24 cellular contexts compared by ENCODE assay signal in genomic region chr7:100623951-100624824, GRCh38. TPM values are rescaled to one million over a fixed set of nuclear protein-coding genes. Genes with fewer than 3 reads are reported as not detected.
A peak's percentile ranks its signal among the peaks of the same experiment; 100 is the strongest.
DNase-seq lines count a peak whose midpoint lies in the region; ATAC-seq and TF ChIP-seq lines count a peak whose summit lies in the region.
"Had no signal": no experiment of that assay in that cellular context is flagged by ENCODE, and none has a peak within 500 bp of the region (broad histone marks: within the 10 kb centered on the region; RNA-seq: fewer than 3 reads in every experiment).

No MANE protein-coding gene starts in this region.

- WGBS in testis, 2 donors: 83 to 87% methylated on average over 15 of the region's 15 CpGs

- H3K4me3 Mint-ChIP-seq in activated naive CD8-positive, alpha-beta T cell treated with anti-CD3 and anti-CD28 coated beads, Interleukin-2, amount 10 ng/mL, durations not matched to agents 7 days and 5 days: peak overlapping the region; percentile 29
- H3K4me3 Mint-ChIP-seq in activated naive CD8-positive, alpha-beta T cell treated with anti-CD3 and anti-CD28 coated beads, Interleukin-2, amount 50 U/mL, for 24 hours: no peak overlapping the region
- peak overlapping the region; percentile 2 for H3K4me3 Mint-ChIP-seq in activated T-helper 1 cell treated with anti-CD3 and anti-CD28 coated beads, Interleukin-12 subunit alpha, Interleukin-12 subunit beta, Interleukin-2, Interleukin-4 antibody, amounts not matched to agents 30 ng/mL and 10 ng/mL and 1 ng/mL, durations not matched to agents 14 hours and 24 hours and 36 hours
- H3K4me3 Mint-ChIP-seq in type B pancreatic cell: peak overlapping the region; percentile 4

- no peak for ATAC-seq in activated naive CD8-positive, alpha-beta T cell treated with anti-CD3 and anti-CD28 coated beads, Interleukin-2, amount 10 ng/mL, durations not matched to agents 7 days and 5 days (ENCODE audit: low read depth)
- no peak for ATAC-seq in activated naive CD8-positive, alpha-beta T cell treated with anti-CD3 and anti-CD28 coated beads, Interleukin-2, amount 50 U/mL, for 24 hours
- ATAC-seq: left lobe of liver, right cardiac atrium had no signal

- H3K4me1 ChIP-seq in testis: peaks cover 2% of the 10 kb centered on the region

- TF ChIP-seq POLR2A in testis (IDR thresholded peaks at IDR 0.05): no peak

- POLR2A ChIA-PET in activated naive CD8-positive, alpha-beta T cell treated with anti-CD3 and anti-CD28 coated beads, Interleukin-2, amount 10 ng/mL, durations not matched to agents 7 days and 5 days (lab: Charles Lee): interaction anchor here (1.3 kb wide), 1 partner anchor 12 kb away, joined by 6 read pairs; the partner anchor contains the start of gene MOSPD3

- TF ChIP-seq CTCF in type B pancreatic cell (conservative IDR thresholded peaks at IDR 0.05) (no peak), testis (IDR thresholded peaks at IDR 0.05) (no peak)

- peak overlapping the region; percentile 75 for H3K27ac Mint-ChIP-seq in activated naive CD8-positive, alpha-beta T cell treated with anti-CD3 and anti-CD28 coated beads, Interleukin-2, amount 10 ng/mL, durations not matched to agents 7 days and 5 days
- H3K27ac Mint-ChIP-seq in activated naive CD8-positive, alpha-beta T cell treated with anti-CD3 and anti-CD28 coated beads, Interleukin-2, amount 50 U/mL, for 24 hours: no peak overlapping the region
- H3K27ac Mint-ChIP-seq in activated T-helper 1 cell treated with anti-CD3 and anti-CD28 coated beads, Interleukin-12 subunit alpha, Interleukin-12 subunit beta, Interleukin-2, Interleukin-4 antibody, amounts not matched to agents 30 ng/mL and 10 ng/mL and 1 ng/mL, durations not matched to agents 14 hours and 24 hours and 36 hours: peak overlapping the region; percentile 48
- no peak overlapping the region for H3K27ac Mint-ChIP-seq in type B pancreatic cell

- peaks cover 29% of the 10 kb centered on the region for H3K4me1 Mint-ChIP-seq in activated naive CD8-positive, alpha-beta T cell treated with anti-CD3 and anti-CD28 coated beads, Interleukin-2, amount 10 ng/mL, durations not matched to agents 7 days and 5 days
- H3K4me1 Mint-ChIP-seq in activated naive CD8-positive, alpha-beta T cell treated with anti-CD3 and anti-CD28 coated beads, Interleukin-2, amount 50 U/mL, for 24 hours: peaks cover 15% of the 10 kb centered on the region
- H3K4me1 Mint-ChIP-seq in activated T-helper 1 cell treated with anti-CD3 and anti-CD28 coated beads, Interleukin-12 subunit alpha, Interleukin-12 subunit beta, Interleukin-2, Interleukin-4 antibody, amounts not matched to agents 30 ng/mL and 10 ng/mL and 1 ng/mL, durations not matched to agents 14 hours and 24 hours and 36 hours (ENCODE audit: low read depth): peaks cover 35% of the 10 kb centered on the region
- H3K4me1 Mint-ChIP-seq in type B pancreatic cell (ENCODE audit: unreplicated experiment): peaks cover 9% of the 10 kb centered on the region

- intact Hi-C loops in activated T-helper 1 cell treated with anti-CD3 and anti-CD28 coated beads, Interleukin-12 subunit alpha, Interleukin-12 subunit beta, Interleukin-2, Interleukin-4 antibody, amounts not matched to agents 30 ng/mL and 10 ng/mL and 1 ng/mL, durations not matched to agents 14 hours and 24 hours and 36 hours (cut with micrococcal nuclease): no loop called here
- intact Hi-C loops in testis (cut with DNase I; ENCODE audit: low total_unique reads): no loop called here

- no peak overlapping the region for H3K27ac ChIP-seq in testis
- H3K27ac ChIP-seq: brain microvascular endothelial cell, GM23248, RWPE1, VCaP had no signal

- H3K9me3 Mint-ChIP-seq in activated naive CD8-positive, alpha-beta T cell treated with anti-CD3 and anti-CD28 coated beads, Interleukin-2, amount 10 ng/mL, durations not matched to agents 7 days and 5 days: no peaks in the 10 kb centered on the region
- no peaks in the 10 kb centered on the region for H3K9me3 Mint-ChIP-seq in activated naive CD8-positive, alpha-beta T cell treated with anti-CD3 and anti-CD28 coated beads, Interleukin-2, amount 50 U/mL, for 24 hours
- no peaks in the 10 kb centered on the region for H3K9me3 Mint-ChIP-seq in activated T-helper 1 cell treated with anti-CD3 and anti-CD28 coated beads, Interleukin-12 subunit alpha, Interleukin-12 subunit beta, Interleukin-2, Interleukin-4 antibody, amounts not matched to agents 30 ng/mL and 10 ng/mL and 1 ng/mL, durations not matched to agents 14 hours and 24 hours and 36 hours
- no peaks in the 10 kb centered on the region for H3K9me3 Mint-ChIP-seq in type B pancreatic cell

- no peaks in the 10 kb centered on the region for H3K9me3 ChIP-seq in testis

- H3K4me3 ChIP-seq in testis: no peak overlapping the region
- H3K4me3 ChIP-seq: GM23248 had no signal

- no peaks in the 10 kb centered on the region for H3K27me3 Mint-ChIP-seq in activated naive CD8-positive, alpha-beta T cell treated with anti-CD3 and anti-CD28 coated beads, Interleukin-2, amount 10 ng/mL, durations not matched to agents 7 days and 5 days
- H3K27me3 Mint-ChIP-seq in activated naive CD8-positive, alpha-beta T cell treated with anti-CD3 and anti-CD28 coated beads, Interleukin-2, amount 50 U/mL, for 24 hours: no peaks in the 10 kb centered on the region
- H3K27me3 Mint-ChIP-seq in activated T-helper 1 cell treated with anti-CD3 and anti-CD28 coated beads, Interleukin-12 subunit alpha, Interleukin-12 subunit beta, Interleukin-2, Interleukin-4 antibody, amounts not matched to agents 30 ng/mL and 10 ng/mL and 1 ng/mL, durations not matched to agents 14 hours and 24 hours and 36 hours (ENCODE audit: insufficient read depth): no peaks in the 10 kb centered on the region
- H3K27me3 Mint-ChIP-seq in type B pancreatic cell: no peaks in the 10 kb centered on the region

- no peaks in the 10 kb centered on the region for H3K27me3 ChIP-seq in testis
- H3K27me3 ChIP-seq: brain microvascular endothelial cell had no signal

- H3K36me3 Mint-ChIP-seq in activated naive CD8-positive, alpha-beta T cell treated with anti-CD3 and anti-CD28 coated beads, Interleukin-2, amount 10 ng/mL, durations not matched to agents 7 days and 5 days: peaks cover 4% of the 10 kb centered on the region
- H3K36me3 Mint-ChIP-seq in activated naive CD8-positive, alpha-beta T cell treated with anti-CD3 and anti-CD28 coated beads, Interleukin-2, amount 50 U/mL, for 24 hours (ENCODE audit: low read depth): no peaks in the 10 kb centered on the region
- H3K36me3 Mint-ChIP-seq in activated T-helper 1 cell treated with anti-CD3 and anti-CD28 coated beads, Interleukin-12 subunit alpha, Interleukin-12 subunit beta, Interleukin-2, Interleukin-4 antibody, amounts not matched to agents 30 ng/mL and 10 ng/mL and 1 ng/mL, durations not matched to agents 14 hours and 24 hours and 36 hours (ENCODE audit: low read depth): peaks cover 14% of the 10 kb centered on the region
- H3K36me3 Mint-ChIP-seq in type B pancreatic cell: peaks cover 9% of the 10 kb centered on the region

- H3K36me3 ChIP-seq in testis (ENCODE audit: low read depth, missing control alignments): no peaks in the 10 kb centered on the region
- H3K36me3 ChIP-seq: brain microvascular endothelial cell had no signal

- no peak for DNase-seq in activated naive CD8-positive, alpha-beta T cell treated with anti-CD3 and anti-CD28 coated beads, Interleukin-2, amount 10 ng/mL, durations not matched to agents 7 days and 5 days
- no peak for DNase-seq in activated naive CD8-positive, alpha-beta T cell treated with anti-CD3 and anti-CD28 coated beads, Interleukin-2, amount 50 U/mL, for 24 hours
- DNase-seq in activated T-helper 1 cell treated with anti-CD3 and anti-CD28 coated beads, Interleukin-12 subunit alpha, Interleukin-12 subunit beta, Interleukin-2, Interleukin-4 antibody, amounts not matched to agents 30 ng/mL and 10 ng/mL and 1 ng/mL, durations not matched to agents 14 hours and 24 hours and 36 hours (ENCODE audit: low spot score): no peak
- DNase-seq in type B pancreatic cell (ENCODE audit: extremely low spot score, unreplicated experiment): no peak
- DNase-seq in testis: no peak
- DNase-seq: activated effector memory CD4-positive, alpha-beta T cell treated with anti-CD3 and anti-CD28 coated beads, Interleukin-2, amount 50 U/mL, for 16 hours; amniotic stem cell; brain microvascular endothelial cell; DMS153; mesenchymal stem cell; NCI-H1694 treated with DMSO at 0.1 percent for 48 hours; posterior cingulate gyrus; right cardiac atrium; stimulated activated CD4-positive, alpha-beta T cell treated with anti-CD3 and anti-CD28 coated beads, Interleukin-2, amount 100 ng/mL, for 48 hours; trophoblast cell had no signal

RNA-seq across cellular contexts. Expression of gene MOSPD3, which starts 11.8 kb away (rescaled TPM):
- total RNA-seq in activated naive CD8-positive, alpha-beta T cell treated with anti-CD3 and anti-CD28 coated beads, Interleukin-2, amount 10 ng/mL, durations not matched to agents 7 days and 5 days: 10 to 100 TPM; 27.4 TPM
- total RNA-seq in activated T-helper 1 cell treated with anti-CD3 and anti-CD28 coated beads, Interleukin-12 subunit alpha, Interleukin-12 subunit beta, Interleukin-2, Interleukin-4 antibody, amounts not matched to agents 30 ng/mL and 10 ng/mL and 1 ng/mL, durations not matched to agents 14 hours and 24 hours and 36 hours: 10.3 and 11.5 TPM in 2 replicates
- total RNA-seq in type B pancreatic cell (ENCODE audit: low replicate concordance) (28.3 and 29.0 TPM in 2 replicates), testis (10 to 100 TPM; 40.6 to 78.9 TPM)
- 62.8 TPM for polyA plus RNA-seq in testis (ENCODE audit: insufficient read depth, low read depth, low replicate concordance)

RNA-seq across cellular contexts. Expression of gene TFR2, which starts 17.2 kb away (rescaled TPM):
- 10 to 100 TPM in 1 of 2 experiments, 1 to 10 TPM in 1; 9.1 to 11.0 TPM for total RNA-seq in activated naive CD8-positive, alpha-beta T cell treated with anti-CD3 and anti-CD28 coated beads, Interleukin-2, amount 10 ng/mL, durations not matched to agents 7 days and 5 days
- total RNA-seq in activated T-helper 1 cell treated with anti-CD3 and anti-CD28 coated beads, Interleukin-12 subunit alpha, Interleukin-12 subunit beta, Interleukin-2, Interleukin-4 antibody, amounts not matched to agents 30 ng/mL and 10 ng/mL and 1 ng/mL, durations not matched to agents 14 hours and 24 hours and 36 hours: 13.8 and 15.0 TPM in 2 replicates
- 1.8 and 2.5 TPM in 2 replicates for total RNA-seq in type B pancreatic cell (ENCODE audit: low replicate concordance)
- 1 to 10 TPM in 1 of 2 donors, under 1 TPM in 1; 0.87 to 1.5 TPM for total RNA-seq in testis
- 1.1 TPM for polyA plus RNA-seq in testis (ENCODE audit: insufficient read depth, low read depth, low replicate concordance)

RNA-seq across cellular contexts. Expression of gene PCOLCE, which starts 22.0 kb away (rescaled TPM):
- total RNA-seq in activated naive CD8-positive, alpha-beta T cell treated with anti-CD3 and anti-CD28 coated beads, Interleukin-2, amount 10 ng/mL, durations not matched to agents 7 days and 5 days: 10 to 100 TPM; 14.4 to 16.4 TPM
- total RNA-seq in activated T-helper 1 cell treated with anti-CD3 and anti-CD28 coated beads, Interleukin-12 subunit alpha, Interleukin-12 subunit beta, Interleukin-2, Interleukin-4 antibody, amounts not matched to agents 30 ng/mL and 10 ng/mL and 1 ng/mL, durations not matched to agents 14 hours and 24 hours and 36 hours: 4.3 and 4.7 TPM in 2 replicates
- total RNA-seq in type B pancreatic cell (ENCODE audit: low replicate concordance): 11.6 and 152 TPM in 2 replicates
- 10 to 100 TPM; 26.0 to 30.2 TPM for total RNA-seq in testis
- 104 TPM for polyA plus RNA-seq in testis (ENCODE audit: insufficient read depth, low read depth, low replicate concordance)

RNA-seq across cellular contexts. Expression of gene ACTL6B, which starts 32.1 kb away (rescaled TPM):
- not detected for total RNA-seq in activated naive CD8-positive, alpha-beta T cell treated with anti-CD3 and anti-CD28 coated beads, Interleukin-2, amount 10 ng/mL, durations not matched to agents 7 days and 5 days
- not detected in 2 replicates for total RNA-seq in activated T-helper 1 cell treated with anti-CD3 and anti-CD28 coated beads, Interleukin-12 subunit alpha, Interleukin-12 subunit beta, Interleukin-2, Interleukin-4 antibody, amounts not matched to agents 30 ng/mL and 10 ng/mL and 1 ng/mL, durations not matched to agents 14 hours and 24 hours and 36 hours
- total RNA-seq in type B pancreatic cell (ENCODE audit: low replicate concordance) (1.8 and 2.4 TPM in 2 replicates), testis (1 to 10 TPM in 1 of 2 donors, under 1 TPM in 1; 0.79 to 1.2 TPM)
- 2.1 TPM for polyA plus RNA-seq in testis (ENCODE audit: insufficient read depth, low read depth, low replicate concordance)
- total RNA-seq: endothelial cell of umbilical vein, GM23248, left lobe of liver, LHCN-M2, NCI-H460, right cardiac atrium, SK-MEL-5 had no signal
- polyA plus RNA-seq: BJ, endothelial cell of umbilical vein, GM23248, right cardiac atrium had no signal

RNA-seq across cellular contexts. Expression of gene FBXO24, which starts 38.1 kb away (rescaled TPM):
- 1 to 10 TPM; 1.1 to 1.2 TPM for total RNA-seq in activated naive CD8-positive, alpha-beta T cell treated with anti-CD3 and anti-CD28 coated beads, Interleukin-2, amount 10 ng/mL, durations not matched to agents 7 days and 5 days
- 0.27 and 0.41 TPM in 2 replicates for total RNA-seq in activated T-helper 1 cell treated with anti-CD3 and anti-CD28 coated beads, Interleukin-12 subunit alpha, Interleukin-12 subunit beta, Interleukin-2, Interleukin-4 antibody, amounts not matched to agents 30 ng/mL and 10 ng/mL and 1 ng/mL, durations not matched to agents 14 hours and 24 hours and 36 hours
- total RNA-seq in type B pancreatic cell (ENCODE audit: low replicate concordance) (0.76 and 0.77 TPM in 2 replicates), testis (10 to 100 TPM; 37.5 to 74.5 TPM)
- 112 TPM for polyA plus RNA-seq in testis (ENCODE audit: insufficient read depth, low read depth, low replicate concordance)

Comparison
In these comparisons a context has a peak if more than half of its experiments do, and no peak if none do; other contexts are left out.
1. H3K27ac Mint-ChIP-seq: peak in activated naive CD8-positive, alpha-beta T cell treated with anti-CD3 and anti-CD28 coated beads, Interleukin-2, amount 10 ng/mL, durations not matched to agents 7 days and 5 days (single experiment) and activated T-helper 1 cell treated with anti-CD3 and anti-CD28 coated beads, Interleukin-12 subunit alpha, Interleukin-12 subunit beta, Interleukin-2, Interleukin-4 antibody, amounts not matched to agents 30 ng/mL and 10 ng/mL and 1 ng/mL, durations not matched to agents 14 hours and 24 hours and 36 hours (single experiment); none in activated naive CD8-positive, alpha-beta T cell treated with anti-CD3 and anti-CD28 coated beads, Interleukin-2, amount 50 U/mL, for 24 hours (single experiment) and type B pancreatic cell (single experiment).